Comparison of ENCODE assay signal across 1 cellular context in genomic region chr12:43099691-43100163, GRCh38.
TF ChIP-seq lines count a peak whose summit lies in the region.

No MANE protein-coding gene starts in this region.

TF ChIP-seq in HEK293, 187 proteins besides CTCF, POLR2A, EP300 and RAD21 (continued from another document and continues in another):
- TF ChIP-seq ZNF513 (tag by site-specific recombination; IDR thresholded peaks at IDR 0.05) (peak; percentile 62; the same call in 1 of the 2 replicates), KLF8 (tag by site-specific recombination; IDR thresholded peaks at IDR 0.05) (peak; percentile 72), ZNF596 (tag by site-specific recombination; IDR thresholded peaks at IDR 0.05) (no peak), PRDM2 (tag by site-specific recombination; IDR thresholded peaks at IDR 0.05; ENCODE audit: borderline replicate concordance) (no peak), SP7 (tag by site-specific recombination; IDR thresholded peaks at IDR 0.05) (peak; percentile 97), SCRT1 (tag by site-specific recombination; IDR thresholded peaks at IDR 0.05; ENCODE audit: borderline replicate concordance) (peak; percentile 58; the same call in 1 of the 2 replicates), ZBTB1 (tag by site-specific recombination; IDR thresholded peaks at IDR 0.05) (no peak), PRDM10 (tag by site-specific recombination; IDR thresholded peaks at IDR 0.05) (0 out of 2 replicates have a peak, but pooled peaks have one; percentile 13), EGR2 (tag by site-specific recombination; IDR thresholded peaks at IDR 0.05; ENCODE audit: low read depth) (no peak; the same call in 1 of the 2 replicates), PRDM6 (tag by site-specific recombination; IDR thresholded peaks at IDR 0.05) (peak; percentile 92), ZNF677 (tag by site-specific recombination; IDR thresholded peaks at IDR 0.05) (no peak), ZNF138 (tag by site-specific recombination; IDR thresholded peaks at IDR 0.05; ENCODE audit: borderline replicate concordance) (no peak), ELK4 (IDR thresholded peaks at IDR 0.05; ENCODE audit: borderline replicate concordance, low read depth, low read length) (no peak), ZBTB11 (tag by site-specific recombination; conservative IDR thresholded peaks at IDR 0.05; ENCODE audit: low read depth) (no peak), ZNF140 (tag by site-specific recombination; IDR thresholded peaks at IDR 0.05) (no peak), ZNF626 (tag by site-specific recombination; IDR thresholded peaks at IDR 0.05) (no peak), GLIS1 (tag by site-specific recombination; IDR thresholded peaks at IDR 0.05) (peak; percentile 22; the same call in 1 of the 2 replicates), ZNF202 (tag by site-specific recombination; IDR thresholded peaks at IDR 0.05; ENCODE audit: borderline replicate concordance) (no peak), HOXA7 (CRISPR knock-in tag; IDR thresholded peaks at IDR 0.05; ENCODE audit: borderline replicate concordance) (no peak), ZNF221 (tag by site-specific recombination; IDR thresholded peaks at IDR 0.05; ENCODE audit: borderline replicate concordance) (no peak), HOXC10 (CRISPR knock-in tag; IDR thresholded peaks at IDR 0.05) (no peak), PRDM4 (tag by site-specific recombination; IDR thresholded peaks at IDR 0.05) (peak; percentile 51; the same call in 1 of the 2 replicates), ZNF362 (tag by site-specific recombination; IDR thresholded peaks at IDR 0.05) (no peak), ZNF37A (tag by site-specific recombination; IDR thresholded peaks at IDR 0.05) (no peak), ZNF571 (tag by site-specific recombination; IDR thresholded peaks at IDR 0.05) (no peak), BCL11B (tag by site-specific recombination; IDR thresholded peaks at IDR 0.05; ENCODE audit: low read depth) (no peak), ZNF530 (tag by site-specific recombination; IDR thresholded peaks at IDR 0.05; ENCODE audit: low read depth) (no peak), ZNF398 (tag by site-specific recombination; IDR thresholded peaks at IDR 0.05) (no peak), MEIS1 (CRISPR knock-in tag; IDR thresholded peaks at IDR 0.05; ENCODE audit: borderline replicate concordance) (no peak), ZNF114 (tag by site-specific recombination; IDR thresholded peaks at IDR 0.05) (no peak)
